ENCODE assay signal across 8 cellular contexts in the genomic region with DNA sequence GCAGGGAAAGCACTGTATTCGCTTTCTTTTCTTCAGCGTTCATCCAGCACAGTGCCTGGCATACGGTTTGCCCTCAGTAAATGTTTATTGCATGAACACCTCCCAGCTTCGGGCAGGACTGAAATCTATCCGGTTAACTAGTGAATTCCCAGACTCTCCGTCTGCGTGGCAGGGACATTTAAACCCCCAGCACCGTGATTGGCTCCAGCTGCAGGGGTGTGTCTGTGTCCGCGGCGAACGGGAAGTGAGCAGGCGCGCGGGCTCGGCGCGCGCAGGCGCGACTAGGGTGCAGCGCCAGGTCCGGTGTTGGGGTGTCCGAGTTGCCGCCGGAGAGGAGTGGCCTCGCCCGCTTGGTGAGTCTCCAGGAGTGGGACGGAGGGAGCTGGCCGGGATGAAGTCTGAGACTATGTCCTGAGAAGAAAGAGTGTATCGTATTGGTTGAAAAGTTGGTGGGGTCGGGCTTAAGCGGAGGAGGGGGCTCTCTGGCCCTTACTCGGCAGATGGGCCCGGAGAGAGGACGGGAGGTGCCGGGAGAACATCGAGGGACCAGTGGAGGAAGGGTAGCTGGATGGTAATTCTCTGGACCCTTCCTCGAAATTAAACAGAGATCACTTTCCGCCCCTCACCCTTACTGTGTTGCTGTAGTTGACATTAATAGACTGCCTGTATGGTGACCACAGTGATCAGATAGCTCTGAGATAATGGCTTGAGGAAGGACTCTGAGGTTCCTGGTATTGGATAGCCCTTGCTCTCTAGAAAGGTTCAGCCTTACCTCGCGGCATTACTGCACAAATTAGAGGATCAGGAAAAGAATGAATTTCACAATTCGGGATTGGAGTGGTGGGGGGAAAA. TPM values are rescaled to one million over a fixed set of nuclear protein-coding genes. Genes with fewer than 3 reads are reported as not detected.
A peak's percentile ranks its signal among the peaks of the same experiment; 100 is the strongest.
DNase-seq lines count a peak whose midpoint lies in the region; ATAC-seq and TF ChIP-seq lines count a peak whose summit lies in the region.

A gene (plus strand): TSS at position 274 of the 852 bp plus-strand sequence. CDS start 16,213 bp downstream, outside the sequence.

- DNase-seq in DMS153 (lab: John Stamatoyannopoulos, UW): peak; percentile 19
- DNase-seq in KG1 (lab: John Stamatoyannopoulos, UW): peak; percentile 57
- DNase-seq in Peyer's patch: peak; percentile 92 to 96 (median 96)
- DNase-seq in activated T-cell treated with anti-CD3 and anti-CD28 coated beads, Interleukin-2, amount 50 U/mL, for 48 hours: peak; percentile 85 to 87
- peak; percentile 67 to 69 for DNase-seq in stimulated activated CD8-positive, alpha-beta memory T cell treated with anti-CD3 and anti-CD28 coated beads, Interleukin-7, amount 100 ng/mL, for 1 hour (ENCODE audit: low read depth in 2 of 2)

- H3K4me1 ChIP-seq in Peyer's patch (peaks cover 0 to 58% (median 6%) of the 10 kb centered on the region in 4 donors), muscle layer of colon (ENCODE audit: insufficient read depth, low read length) (peaks cover 14% of the 10 kb centered on the region)

- no peaks in the 10 kb centered on the region for H3K36me3 ChIP-seq in Peyer's patch
- H3K36me3 ChIP-seq in muscle layer of colon (ENCODE audit: insufficient read depth, low read length): no peaks in the 10 kb centered on the region

- peak within 1 kb of the TSS; percentile 72 for H3K9ac ChIP-seq in muscle layer of colon (ENCODE audit: low read length)

- TF ChIP-seq POLR2A in Peyer's patch (IDR thresholded peaks at IDR 0.05): peak; percentile 95 to 96

- H3K27ac ChIP-seq in Peyer's patch (peak within 1 kb of the TSS; percentile 81 to 94 (median 84)), muscle layer of colon (ENCODE audit: low read depth, low read length) (peak within 1 kb of the TSS; percentile 88)

- no peak for TF ChIP-seq CTCF in Peyer's patch (IDR thresholded peaks at IDR 0.05)

- H3K9me3 ChIP-seq in Peyer's patch: no peaks in the 10 kb centered on the region
- H3K9me3 ChIP-seq in muscle layer of colon (ENCODE audit: low read length): no peaks in the 10 kb centered on the region

- H3K27me3 ChIP-seq in Peyer's patch (no peaks in the 10 kb centered on the region), muscle layer of colon (ENCODE audit: control insufficient read depth in 1 of 2, insufficient read depth in 2 of 2, low read length in 2 of 2) (no peaks in the 10 kb centered on the region)

- peak within 1 kb of the TSS; percentile 62 to 89 (median 68) for H3K4me3 ChIP-seq in Peyer's patch
- H3K4me3 ChIP-seq in muscle layer of colon (ENCODE audit: low read depth in 1 of 2, low read length in 2 of 2): peak within 1 kb of the TSS; percentile 64 to 81

- ATAC-seq in GM21723 (IDR thresholded peaks at IDR 0.05; ENCODE audit: unreplicated experiment): peak; percentile 73
- ATAC-seq in esophagus mucosa: peak; percentile 97

RNA-seq across cellular contexts. Expression of the gene that starts here (rescaled TPM):
- total RNA-seq in Peyer's patch (10 to 100 TPM; 64.4 to 80.9 (median 66.8) TPM), esophagus mucosa (34.4 TPM)

Comparison
In these comparisons a context has a peak if more than half of its experiments do, and no peak if none do; other contexts are left out.
1. Peak in every context shown above with its lines: DNase-seq, ATAC-seq, H3K4me3 ChIP-seq and H3K27ac ChIP-seq.
2. DNase-seq: peak in every context shown above with its lines; median percentile 96 in Peyer's patch; 86 in activated T-cell treated with anti-CD3 and anti-CD28 coated beads, Interleukin-2, amount 50 U/mL, for 48 hours; 68 in stimulated activated CD8-positive, alpha-beta memory T cell treated with anti-CD3 and anti-CD28 coated beads, Interleukin-7, amount 100 ng/mL, for 1 hour; 57 in KG1; 19 in DMS153.